In the genomic region with DNA sequence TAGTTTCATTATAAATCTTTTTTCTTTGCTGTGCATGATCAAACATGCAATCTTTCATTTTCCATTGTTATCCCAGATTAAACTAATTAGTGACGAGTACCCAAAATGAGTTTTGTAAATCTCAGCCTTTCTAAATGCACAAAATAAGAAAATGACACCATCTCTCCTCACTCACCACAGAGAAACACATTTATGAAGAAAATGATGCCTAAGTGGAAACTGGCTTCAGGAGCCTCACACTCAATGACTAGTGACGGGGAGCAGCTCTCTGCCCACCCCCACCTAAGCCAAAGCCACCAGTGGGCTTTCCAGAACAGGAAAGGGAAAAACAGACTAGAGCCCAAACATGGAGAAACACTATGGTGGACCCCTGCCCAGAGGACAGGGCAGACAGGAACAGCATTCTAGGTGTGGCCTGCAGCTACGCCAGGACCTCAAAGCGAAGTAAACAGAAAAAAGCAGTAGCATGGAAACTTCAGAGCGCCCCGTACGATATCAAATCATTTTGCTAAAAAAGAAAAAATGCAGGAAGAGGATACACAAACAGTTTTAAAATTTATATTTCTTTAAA, we compare ENCODE assay signal across 12 cellular contexts.
DNase-seq lines count a peak whose midpoint lies in the region; ATAC-seq and TF ChIP-seq lines count a peak whose summit lies in the region.
"Had no signal": no experiment of that assay in that cellular context is flagged by ENCODE, and none has a peak within 500 bp of the region (broad histone marks: within the 10 kb centered on the region; RNA-seq: fewer than 3 reads in every experiment).

No MANE protein-coding gene starts in this region.

- H3K4me1 ChIP-seq in esophagus squamous epithelium (peaks cover 55 to 81% (median 56%) of the 10 kb centered on the region in 3 donors), sigmoid colon (peaks cover 0 to 93% (median 86%) of the 10 kb centered on the region in 4 donors), PC-3 (ENCODE audit: insufficient read depth, low read length) (peaks cover 21% of the 10 kb centered on the region)
- H3K4me1 ChIP-seq: prostate gland had no signal

- H3K27me3 ChIP-seq in esophagus squamous epithelium (no peaks in the 10 kb centered on the region), sigmoid colon (no peaks in the 10 kb centered on the region), PC-3 (ENCODE audit: low read length) (no peaks in the 10 kb centered on the region)

- WGBS in esophagus squamous epithelium, 2 donors, result 62 to 70% methylated on average over 7 of the region's 7 CpGs
- 86% methylated on average over 7 of the region's 7 CpGs for WGBS in sigmoid colon, 2 donors

- no peak overlapping the region for H3K4me2 ChIP-seq in PC-3 (ENCODE audit: low read length)

- BruUV-seq in PC-3 (replicated peaks; lab: Mats Ljungman, UMichigan), result no TSS peak

- DNase-seq in CD14-positive monocyte (ENCODE audit: low spot score) (no peak), esophagus squamous epithelium (lab: John Stamatoyannopoulos, UW) (no peak), sigmoid colon (no peak), PC-3 (no peak), epidermal melanocyte (ENCODE audit: insufficient read length, low spot score) (no peak)
- no peak for DNase-seq in stimulated activated naive CD4-positive, alpha-beta T cell treated with Interleukin-2 at 50 U/mL for 16 hours (lab: John Stamatoyannopoulos, UW)
- DNase-seq: activated CD8-positive, alpha-beta memory T cell treated with anti-CD3 and anti-CD28 coated beads, Interleukin-2, amount 10 ng/mL, durations not matched to agents 7 days and 5 days; H7; OCI-M1 had no signal

- H3K9me3 Mint-ChIP-seq in CD14-positive monocyte (no peaks in the 10 kb centered on the region), IgD-negative memory B cell (no peaks in the 10 kb centered on the region)

- H3K79me2 ChIP-seq in PC-3 (ENCODE audit: low read length), result peaks cover 91% of the 10 kb centered on the region

- H3K4me3 ChIP-seq in esophagus squamous epithelium (no peak overlapping the region), sigmoid colon (no peak overlapping the region), PC-3 (ENCODE audit: low read length) (no peak overlapping the region)
- H3K4me3 ChIP-seq: prostate gland had no signal

- POLR2A ChIA-PET in PC-3 (lab: Charles Lee; ENCODE audit: unreplicated experiment), result no interaction called here

- H3K9me3 ChIP-seq in esophagus squamous epithelium (no peaks in the 10 kb centered on the region), sigmoid colon (no peaks in the 10 kb centered on the region), PC-3 (ENCODE audit: low read length) (no peaks in the 10 kb centered on the region)
- H3K9me3 ChIP-seq: prostate gland had no signal

- H3K27ac ChIP-seq in esophagus squamous epithelium (peak overlapping the region; percentile 50 to 78 (median 64)), sigmoid colon (peak overlapping the region; percentile 37 to 71 (median 66)), PC-3 (ENCODE audit: low read length) (no peak overlapping the region; the same call in 1 of the 2 replicates)
- H3K27ac ChIP-seq: prostate gland had no signal

- no peaks in the 10 kb centered on the region for H3K27me3 Mint-ChIP-seq in CD14-positive monocyte (ENCODE audit: low read depth in 3 of 3)
- H3K27me3 Mint-ChIP-seq in IgD-negative memory B cell, result no peaks in the 10 kb centered on the region
- H3K27me3 Mint-ChIP-seq: activated CD8-positive, alpha-beta memory T cell treated with anti-CD3 and anti-CD28 coated beads, Interleukin-2, amount 10 ng/mL, durations not matched to agents 7 days and 5 days had no signal

- H3K9me2 ChIP-seq in PC-3 (replicated peaks; ENCODE audit: low read length), result no peaks in the 10 kb centered on the region

- no peak for TF ChIP-seq EP300 in sigmoid colon (IDR thresholded peaks at IDR 0.05)

- no peak overlapping the region for H3K9ac ChIP-seq in PC-3 (ENCODE audit: low read length)

- ATAC-seq in PC-3 (no peak), GM21528 (IDR thresholded peaks at IDR 0.05; ENCODE audit: low FRiP score, unreplicated experiment) (no peak)
- ATAC-seq: activated CD8-positive, alpha-beta memory T cell treated with anti-CD3 and anti-CD28 coated beads, Interleukin-2, amount 10 ng/mL, durations not matched to agents 7 days and 5 days had no signal

- H3K4me3 Mint-ChIP-seq in CD14-positive monocyte (peak overlapping the region; percentile 59 to 82), IgD-negative memory B cell (no peak overlapping the region)
- H3K4me3 Mint-ChIP-seq: activated CD8-positive, alpha-beta memory T cell treated with anti-CD3 and anti-CD28 coated beads, Interleukin-2, amount 10 ng/mL, durations not matched to agents 7 days and 5 days had no signal

- H3F3A ChIP-seq in PC-3 (ENCODE audit: low read length, unreplicated experiment), result no peaks in the 10 kb centered on the region

- TF ChIP-seq POLR2A in esophagus squamous epithelium (IDR thresholded peaks at IDR 0.05) (no peak), sigmoid colon (IDR thresholded peaks at IDR 0.05) (no peak)

- H3K36me3 ChIP-seq in esophagus squamous epithelium (no peaks in the 10 kb centered on the region), sigmoid colon (no peaks in the 10 kb centered on the region), PC-3 (ENCODE audit: low read depth, low read length) (no peaks in the 10 kb centered on the region)
- H3K36me3 ChIP-seq: prostate gland had no signal

- H3K4me1 Mint-ChIP-seq in CD14-positive monocyte, result peaks cover 85% of the 10 kb centered on the region
- peaks cover 30 to 46% (median 44%) of the 10 kb centered on the region in 3 donors for H3K4me1 Mint-ChIP-seq in IgD-negative memory B cell

- intact Hi-C loops in CD14-positive monocyte (cut with micrococcal nuclease) (no loop called here), esophagus squamous epithelium (cut with DNase I) (no loop called here), sigmoid colon (cut with DNase I) (no loop called here), PC-3 (cut with micrococcal nuclease) (no loop called here)

- 0 out of 2 replicates have a peak, but pooled peaks cover 12% of the 10 kb centered on the region for H4K20me1 ChIP-seq in PC-3 (ENCODE audit: low read length)

- H3K27ac Mint-ChIP-seq in CD14-positive monocyte (peak overlapping the region; percentile 85 to 96 (median 94)), IgD-negative memory B cell (peak overlapping the region in 2 of 3 donors; percentile 17 to 29)
- H3K27ac Mint-ChIP-seq: activated CD8-positive, alpha-beta memory T cell treated with anti-CD3 and anti-CD28 coated beads, Interleukin-2, amount 10 ng/mL, durations not matched to agents 7 days and 5 days had no signal

- no peak for TF ChIP-seq CTCF in CD14-positive monocyte (IDR thresholded peaks at IDR 0.05)
- TF ChIP-seq CTCF in esophagus squamous epithelium (IDR thresholded peaks at IDR 0.05), result no peak
- TF ChIP-seq CTCF in sigmoid colon (IDR thresholded peaks at IDR 0.05), result no peak
- TF ChIP-seq CTCF in PC-3 (conservative IDR thresholded peaks at IDR 0.05; ENCODE audit: low read depth, low read length), result no peak

- H3K36me3 Mint-ChIP-seq in CD14-positive monocyte (peaks cover 4 to 5% of the 10 kb centered on the region in 2 donors), IgD-negative memory B cell (peaks cover 3% of the 10 kb centered on the region)
- H3K36me3 Mint-ChIP-seq: activated CD8-positive, alpha-beta memory T cell treated with anti-CD3 and anti-CD28 coated beads, Interleukin-2, amount 10 ng/mL, durations not matched to agents 7 days and 5 days had no signal

- CTCF ChIA-PET in PC-3 (lab: Charles Lee), result no interaction called here

- H2AFZ ChIP-seq in PC-3 (ENCODE audit: low read length), result no peak overlapping the region

Comparison
In these comparisons a context has a peak if more than half of its experiments do, and no peak if none do; other contexts are left out.
1. H3K4me3 Mint-ChIP-seq: peak in CD14-positive monocyte (2 of 2); none in IgD-negative memory B cell (0 of 4).